In the genomic region with DNA sequence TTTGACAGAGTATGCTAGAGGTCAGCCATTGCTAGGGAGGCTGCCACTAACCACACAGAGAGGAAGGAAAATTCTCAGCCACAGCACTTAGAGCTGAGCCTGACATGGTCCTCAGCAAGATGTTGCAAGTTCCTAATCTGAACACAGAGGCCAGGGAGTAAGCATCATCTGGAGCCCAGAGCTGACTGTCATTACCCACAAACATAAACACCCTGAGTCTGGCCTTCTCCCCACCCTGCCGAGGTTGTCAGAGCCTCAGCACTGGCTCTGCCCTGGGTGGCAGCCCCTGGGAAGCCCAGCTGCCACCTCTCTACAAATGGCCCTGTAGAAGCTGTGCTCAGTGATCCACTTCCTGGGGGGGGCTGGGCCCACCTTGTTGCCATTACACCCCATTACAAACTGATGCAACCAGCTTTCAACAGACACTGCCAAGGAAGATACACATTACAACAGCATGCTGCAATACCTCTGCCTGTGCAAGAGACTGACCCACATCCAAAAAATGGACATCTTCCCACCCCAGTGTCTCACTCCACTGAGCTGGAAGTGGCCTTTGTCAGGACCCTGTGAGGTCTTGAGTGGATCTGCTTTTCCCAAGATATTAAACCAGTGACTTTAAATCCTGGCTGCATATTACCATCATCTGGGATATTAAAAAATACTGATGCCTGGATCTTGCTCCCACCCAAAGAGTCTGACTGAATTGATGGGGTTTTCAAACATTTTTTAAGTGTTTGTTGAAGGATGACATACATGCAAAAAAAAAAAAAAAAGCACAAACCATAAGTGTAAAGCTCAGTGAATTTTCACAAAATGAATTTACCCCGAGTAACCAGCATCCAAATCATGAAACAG, we compare ENCODE assay signal across 8 cellular contexts. TPM values are rescaled to one million over a fixed set of nuclear protein-coding genes. Genes with fewer than 3 reads are reported as not detected.
DNase-seq lines count a peak whose midpoint lies in the region; ATAC-seq, FAIRE-seq and TF ChIP-seq lines count a peak whose summit lies in the region.

No MANE protein-coding gene starts in this region.

- H3K36me3 ChIP-seq in KOPT-K1 (ENCODE audit: insufficient read depth, low read length) (peaks cover 86% of the 10 kb centered on the region), kidney (ENCODE audit: control insufficient read depth in 1 of 2, insufficient read depth in 2 of 2, low read length in 2 of 2) (peaks cover 0 to 5% of the 10 kb centered on the region in 2 donors)

- ATAC-seq in GM18867 (IDR thresholded peaks at IDR 0.05; ENCODE audit: unreplicated experiment) (peak; percentile 12), HG03135 (IDR thresholded peaks at IDR 0.05; ENCODE audit: unreplicated experiment) (no peak), HG02798 (IDR thresholded peaks at IDR 0.05; ENCODE audit: poor library complexity, unreplicated experiment) (no peak)

- no peak for TF ChIP-seq CTCF in kidney (IDR thresholded peaks at IDR 0.05; ENCODE audit: borderline replicate concordance, extremely low read depth, insufficient read depth)

- H3K4me3 ChIP-seq in kidney (ENCODE audit: low read length in 2 of 2), result no peak overlapping the region

- no peaks in the 10 kb centered on the region for H3K9me3 ChIP-seq in KOPT-K1 (ENCODE audit: insufficient read depth, low read length, poor library complexity, severe bottlenecking)
- no peaks in the 10 kb centered on the region for H3K9me3 ChIP-seq in kidney (ENCODE audit: control insufficient read depth in 1 of 2, low read length in 2 of 2)

- no peak overlapping the region for H3K9ac ChIP-seq in kidney (ENCODE audit: low read length in 2 of 2)

- H3K27ac ChIP-seq in KOPT-K1 (ENCODE audit: low read depth, low read length, poor library complexity, severe bottlenecking) (peak overlapping the region; percentile 99), kidney (ENCODE audit: low read depth in 2 of 2, low read length in 2 of 2) (peak overlapping the region; percentile 29 to 61)

- FAIRE-seq in kidney (lab: Jason Lieb, UNC), result no peak

- peak; percentile 21 for DNase-seq in activated naive CD4-positive, alpha-beta T cell treated with anti-CD3 and anti-CD28 coated beads, Interleukin-2, amount 50 U/mL, for 16 hours
- DNase-seq in kidney (no peak), NCI-H1105 (lab: John Stamatoyannopoulos, UW) (no peak), NCI-H524 treated with DMSO at 0.1 percent for 48 hours (lab: John Stamatoyannopoulos, UW) (no peak)

- peaks cover 0 to 26% of the 10 kb centered on the region in 2 donors for H3K4me1 ChIP-seq in kidney (ENCODE audit: control insufficient read depth in 1 of 2, insufficient read depth in 1 of 2, low read depth in 1 of 2, low read length in 2 of 2)

- intact Hi-C loops in kidney (cut with DNase I), result no loop called here

RNA-seq across cellular contexts. Expression of a gene that starts 33.0 kb away (rescaled TPM):
- total RNA-seq in kidney, result 55.6 TPM
- 20.5 TPM for polyA plus RNA-seq in kidney (ENCODE audit: insufficient read depth, low read depth, low replicate concordance)
